In the genomic region with DNA sequence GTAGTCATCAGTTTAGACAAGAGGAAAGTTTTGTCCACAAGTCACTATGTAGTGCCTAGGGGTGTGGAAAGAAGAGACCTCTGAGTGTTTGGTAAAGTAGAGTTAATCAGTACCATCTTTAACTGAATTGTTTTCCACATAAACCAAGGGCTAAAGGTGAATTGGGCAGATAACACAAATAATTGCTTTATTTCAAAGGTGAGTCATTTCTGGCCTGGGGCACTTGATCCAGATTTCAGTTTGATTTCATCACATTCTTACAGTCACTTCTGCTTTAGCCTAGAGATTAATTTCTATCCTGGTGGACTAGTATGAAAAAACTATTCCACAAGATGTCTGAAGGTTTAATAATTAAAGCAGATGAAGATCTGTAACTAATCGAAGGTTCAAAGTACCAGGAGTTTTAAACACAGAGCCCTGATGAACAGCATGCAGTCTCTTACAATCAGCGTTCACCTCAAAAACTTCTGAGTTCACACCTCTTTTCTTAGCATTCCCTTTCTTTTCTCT, we compare ENCODE assay signal across 12 cellular contexts.
A peak's percentile ranks its signal among the peaks of the same experiment; 100 is the strongest.
DNase-seq lines count a peak whose midpoint lies in the region; ATAC-seq, FAIRE-seq and TF ChIP-seq lines count a peak whose summit lies in the region.
"Had no signal": no experiment of that assay in that cellular context is flagged by ENCODE, and none has a peak within 500 bp of the region (broad histone marks: within the 10 kb centered on the region; RNA-seq: fewer than 3 reads in every experiment).

No MANE protein-coding gene starts in this region.

- no peak overlapping the region for H2BK15ac ChIP-seq in mesenchymal stem cell (ENCODE audit: low read depth, poor library complexity, severe bottlenecking)

- DNase-seq in Calu3 (peak; percentile 47), NCI-H460 (ENCODE audit: extremely low read depth, low read depth) (peak; percentile 43), bronchial epithelial cell (ENCODE audit: low read depth) (peak; percentile 81), mesenchymal stem cell (no peak), anterior cingulate cortex (lab: John Stamatoyannopoulos, UW) (no peak), islet precursor cell (no peak), NCI-H748 (lab: John Stamatoyannopoulos, UW; ENCODE audit: unreplicated experiment) (no peak)
- DNase-seq: activated B cell treated with CpG ODN at 0.5 μM for 24 hours; activated effector memory CD4-positive, alpha-beta T cell treated with Interleukin-2 at 50 U/mL for 16 hours; stimulated activated CD4-positive, alpha-beta T cell treated with anti-CD3 and anti-CD28 coated beads, Interleukin-4, amount 100 ng/mL, for 1 hour had no signal

- H3K27ac ChIP-seq in mesenchymal stem cell (ENCODE audit: low read length, poor library complexity, severe bottlenecking): peak overlapping the region; percentile 75

- H3K9me3 ChIP-seq in mesenchymal stem cell (ENCODE audit: control insufficient read depth, low read length): no peaks in the 10 kb centered on the region

- H3K14ac ChIP-seq in mesenchymal stem cell (ENCODE audit: low read length in 2 of 2): no peak overlapping the region

- no TSS peak for BruUV-seq in Calu3 (replicated peaks; lab: Mats Ljungman, UMichigan)

- ATAC-seq in GM18867 (IDR thresholded peaks at IDR 0.05; ENCODE audit: unreplicated experiment): no peak

- no peak overlapping the region for H2BK12ac ChIP-seq in mesenchymal stem cell (ENCODE audit: low read length in 2 of 2)

- intact Hi-C loops in Calu3 (cut with micrococcal nuclease; ENCODE audit: unreplicated experiment): loop anchor here (2.0 to 5.0 kb wide), 3 partner anchors 45 to 279 kb away; no protein-coding TSS in a partner anchor

- H3K4me3 Mint-ChIP-seq in Calu3 (ENCODE audit: low read depth, unreplicated experiment): peak overlapping the region; percentile 30
- H3K4me3 Mint-ChIP-seq: activated B cell treated with CpG ODN at 0.5 μM for 24 hours had no signal

- H3K4ac ChIP-seq in mesenchymal stem cell (ENCODE audit: low read depth in 1 of 2, low read length in 2 of 2): no peak overlapping the region

- no peak for FAIRE-seq in bronchial epithelial cell (lab: Jason Lieb, UNC)
- FAIRE-seq: D721Med had no signal

- CTCF ChIA-PET in Calu3 (lab: Charles Lee): no interaction called here

- TF ChIP-seq CTCF in Calu3 (IDR thresholded peaks at IDR 0.05; ENCODE audit: unreplicated experiment): no peak
- TF ChIP-seq CTCF in bronchial epithelial cell (IDR thresholded peaks at IDR 0.05; ENCODE audit: insufficient read depth, low read length, severe bottlenecking): no peak

- H4K8ac ChIP-seq in mesenchymal stem cell (ENCODE audit: low read length): no peak overlapping the region

- H4K91ac ChIP-seq in mesenchymal stem cell (ENCODE audit: low read length): no peak overlapping the region

- H3K18ac ChIP-seq in mesenchymal stem cell (ENCODE audit: low read depth in 1 of 2, low read length in 2 of 2): no peak overlapping the region

- no peaks in the 10 kb centered on the region for H3K79me1 ChIP-seq in mesenchymal stem cell (replicated peaks; ENCODE audit: low read length, poor library complexity, severe bottlenecking)

- no peak overlapping the region for H2AFZ ChIP-seq in mesenchymal stem cell (ENCODE audit: low read depth, low read length)

- H3K27me3 ChIP-seq in bronchial epithelial cell (ENCODE audit: control insufficient read depth, insufficient read depth, low read length) (no peaks in the 10 kb centered on the region), mesenchymal stem cell (ENCODE audit: control insufficient read depth in 1 of 2, insufficient read depth in 1 of 2, low read length in 2 of 2) (no peaks in the 10 kb centered on the region)

- peaks cover 32% of the 10 kb centered on the region for H3K4me1 Mint-ChIP-seq in Calu3 (ENCODE audit: low read depth, unreplicated experiment)
- H3K4me1 Mint-ChIP-seq: activated B cell treated with CpG ODN at 0.5 μM for 24 hours had no signal

- H3K36me3 ChIP-seq in bronchial epithelial cell (ENCODE audit: control insufficient read depth, insufficient read depth, low read length) (no peaks in the 10 kb centered on the region), mesenchymal stem cell (ENCODE audit: control insufficient read depth in 1 of 2, insufficient read depth in 2 of 2, low read depth in 1 of 2, low read length in 2 of 2) (no peaks in the 10 kb centered on the region)

- H2BK120ac ChIP-seq in mesenchymal stem cell (ENCODE audit: low read depth, low read length): no peak overlapping the region

- peak overlapping the region; percentile 74 for H2AK5ac ChIP-seq in mesenchymal stem cell (ENCODE audit: low read length, severe bottlenecking)

- H3K4me3 ChIP-seq in bronchial epithelial cell (ENCODE audit: low read depth, low read length) (no peak overlapping the region), mesenchymal stem cell (ENCODE audit: insufficient read depth in 1 of 2, low read depth in 1 of 2, low read length in 2 of 2) (no peak overlapping the region)

- WGBS in mesenchymal stem cell: 76% methylated on average over 2 of the region's 2 CpGs

- peak overlapping the region; percentile 85 for H3K27ac Mint-ChIP-seq in Calu3 (ENCODE audit: unreplicated experiment)
- H3K27ac Mint-ChIP-seq: activated B cell treated with CpG ODN at 0.5 μM for 24 hours had no signal

- no peaks in the 10 kb centered on the region for H3K27me3 Mint-ChIP-seq in Calu3 (ENCODE audit: unreplicated experiment)
- H3K27me3 Mint-ChIP-seq: activated B cell treated with CpG ODN at 0.5 μM for 24 hours had no signal

- no peak overlapping the region for H3K4me2 ChIP-seq in mesenchymal stem cell (ENCODE audit: low read length, poor library complexity, severe bottlenecking)

- H2BK5ac ChIP-seq in mesenchymal stem cell (ENCODE audit: low read depth, low read length, poor library complexity, severe bottlenecking): no peak overlapping the region

- H3K9ac ChIP-seq in mesenchymal stem cell (ENCODE audit: low read length): peak overlapping the region; percentile 44

- H3K36me3 Mint-ChIP-seq in Calu3 (ENCODE audit: insufficient read depth, unreplicated experiment): peaks cover 26% of the 10 kb centered on the region

- H3K4me1 ChIP-seq in mesenchymal stem cell (ENCODE audit: control insufficient read depth, insufficient read depth, low read depth, low read length): peaks cover 4% of the 10 kb centered on the region

- H3K23ac ChIP-seq in mesenchymal stem cell (ENCODE audit: low read length in 2 of 2): no peak overlapping the region

- H3K9me3 Mint-ChIP-seq in Calu3 (ENCODE audit: low read depth, unreplicated experiment): peaks cover 2% of the 10 kb centered on the region
- H3K9me3 Mint-ChIP-seq: activated B cell treated with CpG ODN at 0.5 μM for 24 hours had no signal

Comparison
In these comparisons a context has a peak if more than half of its experiments do, and no peak if none do; other contexts are left out.
1. DNase-seq: peak in Calu3 (single experiment), NCI-H460 (single experiment) and bronchial epithelial cell (single experiment); none in mesenchymal stem cell (single experiment), anterior cingulate cortex (0 of 58), islet precursor cell (single experiment) and NCI-H748 (single experiment).